ENCODE assay signal across 22 cellular contexts in the genomic region with DNA sequence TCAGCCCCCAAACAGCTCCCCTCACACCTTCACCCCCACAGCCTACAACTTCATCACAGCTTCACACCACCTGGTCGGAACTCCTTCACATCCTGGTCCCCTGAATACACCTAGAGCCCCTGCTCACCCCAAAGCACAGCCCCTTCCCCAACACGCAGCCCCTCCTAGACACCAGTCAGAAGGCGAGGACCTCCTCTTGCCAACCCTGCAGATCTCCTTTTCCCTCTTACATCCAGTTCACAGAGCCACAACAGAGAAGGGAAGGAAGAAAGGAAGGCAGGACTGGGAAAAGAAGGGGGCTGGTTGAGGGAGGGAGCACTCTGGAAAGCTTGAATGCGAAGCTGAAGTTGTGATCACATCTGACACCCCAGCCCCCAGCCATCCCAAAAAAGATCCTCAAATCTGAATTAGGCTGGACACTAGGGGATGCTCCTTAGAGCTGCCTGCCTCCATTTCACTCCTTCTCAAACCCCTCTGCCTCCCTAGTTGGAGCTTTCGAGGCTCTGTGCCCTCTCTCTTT. TPM values are rescaled to one million over a fixed set of nuclear protein-coding genes. Genes with fewer than 3 reads are reported as not detected.
DNase-seq lines count a peak whose midpoint lies in the region; TF ChIP-seq lines count a peak whose summit lies in the region.
"Had no signal": no experiment of that assay in that cellular context is flagged by ENCODE, and none has a peak within 500 bp of the region (broad histone marks: within the 10 kb centered on the region; RNA-seq: fewer than 3 reads in every experiment).

No MANE protein-coding gene starts in this region.

- no peaks in the 10 kb centered on the region for H4K20me1 ChIP-seq in neural cell (ENCODE audit: insufficient read depth)

- peak overlapping the region; percentile 66 for H3K4me2 ChIP-seq in neural cell (ENCODE audit: low read length)

- no peaks in the 10 kb centered on the region for H3K36me3 ChIP-seq in ES-I3 (ENCODE audit: insufficient read depth, low read length)
- H3K36me3 ChIP-seq in HUES6 (ENCODE audit: control insufficient read depth, insufficient read depth, low read length): no peaks in the 10 kb centered on the region
- no peaks in the 10 kb centered on the region for H3K36me3 ChIP-seq in neural cell (ENCODE audit: insufficient read depth, low read length)
- H3K36me3 ChIP-seq: neutrophil, Peyer's patch, thoracic aorta had no signal

- intact Hi-C loops in dorsolateral prefrontal cortex (cut with DNase I): no loop called here

- TF ChIP-seq POLR2A in erythroblast (IDR thresholded peaks at IDR 0.05; ENCODE audit: low read length): no peak

- H3K27ac ChIP-seq in HUES6 (ENCODE audit: low read depth, low read length) (no peak overlapping the region), dorsolateral prefrontal cortex (peak overlapping the region in 47 of 59 donors; percentile 16 to 94 (median 74)), neural cell (ENCODE audit: low read length) (no peak overlapping the region)
- H3K27ac ChIP-seq: epithelial cell of prostate, neutrophil, Peyer's patch, SK-N-MC, thoracic aorta had no signal

- H3K9me3 ChIP-seq in ES-I3 (ENCODE audit: control insufficient read depth, insufficient read depth, low read length) (no peaks in the 10 kb centered on the region), HUES6 (ENCODE audit: control insufficient read depth, insufficient read depth, low read depth, low read length) (no peaks in the 10 kb centered on the region), neural cell (ENCODE audit: low read length) (no peaks in the 10 kb centered on the region)
- H3K9me3 ChIP-seq: neutrophil, Peyer's patch, thoracic aorta had no signal

- H3K27me3 ChIP-seq in HUES6 (ENCODE audit: control insufficient read depth, insufficient read depth, low read length): peaks cover 88% of the 10 kb centered on the region
- peaks cover 0 to 32% (median 0%) of the 10 kb centered on the region in 45 donors for H3K27me3 ChIP-seq in dorsolateral prefrontal cortex
- H3K27me3 ChIP-seq in neural cell (ENCODE audit: insufficient read depth, low read depth, low read length): peaks cover 8% of the 10 kb centered on the region

- H3K4me3 ChIP-seq in HUES6 (ENCODE audit: low read depth, low read length) (peak overlapping the region; percentile 60), dorsolateral prefrontal cortex (peak overlapping the region in 56 of 59 donors; percentile 12 to 72 (median 59)), neural cell (ENCODE audit: low read length) (peak overlapping the region; percentile 75)

- no peak for TF ChIP-seq EP300 in neural cell (conservative IDR thresholded peaks at IDR 0.05; ENCODE audit: poor library complexity, severe bottlenecking)

- peak overlapping the region; percentile 56 for H2AFZ ChIP-seq in neural cell (ENCODE audit: low read depth, low read length)

- H3K4me1 ChIP-seq in ES-I3 (ENCODE audit: insufficient read depth, low read length) (no peaks in the 10 kb centered on the region), HUES6 (ENCODE audit: control insufficient read depth, insufficient read depth, low read length) (peaks cover 15% of the 10 kb centered on the region)

- TF ChIP-seq CTCF in dorsolateral prefrontal cortex (IDR thresholded peaks at IDR 0.05 in 54 of 56, conservative IDR thresholded peaks at IDR 0.05 in 2 of 56; ENCODE audit: low read depth in 1 of 56, partially characterized antibody in 56 of 56) (no peak), neural cell (IDR thresholded peaks at IDR 0.05; ENCODE audit: poor library complexity, severe bottlenecking) (no peak)

- H3K79me2 ChIP-seq in neural cell (replicated peaks; ENCODE audit: insufficient read depth, low read length): no peaks in the 10 kb centered on the region

- H3F3A ChIP-seq in neural cell (ENCODE audit: insufficient read depth, low read length, poor library complexity, severe bottlenecking): no peaks in the 10 kb centered on the region

- DNase-seq in dorsolateral prefrontal cortex (peak in 1 of 10 donors; percentile 48), NAMALWA (ENCODE audit: low spot score) (no peak), NCI-H774 (lab: John Stamatoyannopoulos, UW) (no peak), erythroblast (lab: John Stamatoyannopoulos, UW) (no peak)
- DNase-seq: activated CD4-positive, CD25-positive, alpha-beta regulatory T cell; foreskin melanocyte; GOT3; Kasumi-1; Peyer's patch had no signal

- H3K9ac ChIP-seq in ES-I3 (ENCODE audit: low read depth, low read length) (peak overlapping the region; percentile 38; the same call in 1 of the 2 replicates), HUES6 (ENCODE audit: low read length) (no peak overlapping the region), neural cell (ENCODE audit: low read length) (peak overlapping the region; percentile 67)

- no peaks in the 10 kb centered on the region for H3K9me2 ChIP-seq in neural cell (ENCODE audit: insufficient read depth, low read length)

- TF ChIP-seq RAD21 in neural cell (conservative IDR thresholded peaks at IDR 0.05): no peak

TF ChIP-seq in neural cell, 6 proteins besides CTCF, POLR2A, EP300 and RAD21:
- TF ChIP-seq SMC3 (conservative IDR thresholded peaks at IDR 0.05; ENCODE audit: poor library complexity): no peak
- TF ChIP-seq, protein P1, sequence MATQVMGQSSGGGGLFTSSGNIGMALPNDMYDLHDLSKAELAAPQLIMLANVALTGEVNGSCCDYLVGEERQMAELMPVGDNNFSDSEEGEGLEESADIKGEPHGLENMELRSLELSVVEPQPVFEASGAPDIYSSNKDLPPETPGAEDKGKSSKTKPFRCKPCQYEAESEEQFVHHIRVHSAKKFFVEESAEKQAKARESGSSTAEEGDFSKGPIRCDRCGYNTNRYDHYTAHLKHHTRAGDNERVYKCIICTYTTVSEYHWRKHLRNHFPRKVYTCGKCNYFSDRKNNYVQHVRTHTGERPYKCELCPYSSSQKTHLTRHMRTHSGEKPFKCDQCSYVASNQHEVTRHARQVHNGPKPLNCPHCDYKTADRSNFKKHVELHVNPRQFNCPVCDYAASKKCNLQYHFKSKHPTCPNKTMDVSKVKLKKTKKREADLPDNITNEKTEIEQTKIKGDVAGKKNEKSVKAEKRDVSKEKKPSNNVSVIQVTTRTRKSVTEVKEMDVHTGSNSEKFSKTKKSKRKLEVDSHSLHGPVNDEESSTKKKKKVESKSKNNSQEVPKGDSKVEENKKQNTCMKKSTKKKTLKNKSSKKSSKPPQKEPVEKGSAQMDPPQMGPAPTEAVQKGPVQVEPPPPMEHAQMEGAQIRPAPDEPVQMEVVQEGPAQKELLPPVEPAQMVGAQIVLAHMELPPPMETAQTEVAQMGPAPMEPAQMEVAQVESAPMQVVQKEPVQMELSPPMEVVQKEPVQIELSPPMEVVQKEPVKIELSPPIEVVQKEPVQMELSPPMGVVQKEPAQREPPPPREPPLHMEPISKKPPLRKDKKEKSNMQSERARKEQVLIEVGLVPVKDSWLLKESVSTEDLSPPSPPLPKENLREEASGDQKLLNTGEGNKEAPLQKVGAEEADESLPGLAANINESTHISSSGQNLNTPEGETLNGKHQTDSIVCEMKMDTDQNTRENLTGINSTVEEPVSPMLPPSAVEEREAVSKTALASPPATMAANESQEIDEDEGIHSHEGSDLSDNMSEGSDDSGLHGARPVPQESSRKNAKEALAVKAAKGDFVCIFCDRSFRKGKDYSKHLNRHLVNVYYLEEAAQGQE (IDR thresholded peaks at IDR 0.05; ENCODE audit: borderline replicate concordance): no peak
- no peak for TF ChIP-seq EZH2 (IDR thresholded peaks at IDR 0.05; ENCODE audit: borderline replicate concordance, insufficient read depth, low read length, poor library complexity, severe bottlenecking)
- TF ChIP-seq POLR2AphosphoS5 (IDR thresholded peaks at IDR 0.05): no peak
- no peak for TF ChIP-seq TAF1 (IDR thresholded peaks at IDR 0.05; ENCODE audit: low read depth)

RNA-seq across cellular contexts. Expression of a gene that starts 0.6 kb away (rescaled TPM):
- total RNA-seq in dorsolateral prefrontal cortex: 10 to 100 TPM in 113 of 120 experiments, 1 to 10 TPM in 7; 4.4 to 38.9 (median 18.8) TPM
- 3.9 and 8.6 TPM in 2 replicates for polyA plus RNA-seq in neural cell
- 2.7 and 3.5 TPM in 2 replicates for polyA minus RNA-seq in neural cell
- total RNA-seq: activated T-cell treated with anti-CD3 and anti-CD28 coated beads, Interleukin-2, amount 50 U/mL, for 4 hours; Daoy; HT1080; left lobe of liver; mononuclear cell; Peyer's patch; T-helper 2 cell treated with Interferon-gamma antibody and Interleukin-4, amounts not matched to agents 100 ng/mL and 5 ng/mL, for 36 hours; thoracic aorta had no signal

RNA-seq across cellular contexts. Expression of a gene that starts 21.4 kb away (rescaled TPM):
- total RNA-seq in dorsolateral prefrontal cortex: 1 to 10 TPM in 91 of 120 experiments, under 1 TPM in 29; 0.45 to 3.8 (median 1.4) TPM
- polyA plus RNA-seq in neural cell: not detected in 2 replicates
- not detected in 2 replicates for polyA minus RNA-seq in neural cell
- total RNA-seq: activated T-cell treated with anti-CD3 and anti-CD28 coated beads, Interleukin-2, amount 50 U/mL, for 4 hours; Daoy; HT1080; left lobe of liver; thoracic aorta had no signal

RNA-seq across cellular contexts. Expression of a gene that starts 25.8 kb away (rescaled TPM):
- 10 to 100 TPM; 27.8 to 55.6 (median 37.8) TPM for total RNA-seq in dorsolateral prefrontal cortex
- 36.0 and 72.3 TPM in 2 replicates for polyA plus RNA-seq in neural cell
- 50.0 and 50.6 TPM in 2 replicates for polyA minus RNA-seq in neural cell

RNA-seq across cellular contexts. Expression of a gene that starts 54.9 kb away (rescaled TPM):
- total RNA-seq in dorsolateral prefrontal cortex: not detected
- polyA plus RNA-seq in neural cell: not detected in 2 replicates
- not detected in 2 replicates for polyA minus RNA-seq in neural cell
- total RNA-seq: activated T-cell treated with anti-CD3 and anti-CD28 coated beads, Interleukin-2, amount 50 U/mL, for 4 hours; Daoy; HT1080; left lobe of liver; mononuclear cell; Peyer's patch; T-helper 2 cell treated with Interferon-gamma antibody and Interleukin-4, amounts not matched to agents 100 ng/mL and 5 ng/mL, for 36 hours; thoracic aorta had no signal

Comparison
In these comparisons a context has a peak if more than half of its experiments do, and no peak if none do; other contexts are left out.
1. H3K27ac ChIP-seq: peak in dorsolateral prefrontal cortex (47 of 59); none in HUES6 (single experiment) and neural cell (single experiment).
2. Peak in every context shown above with its lines, with median percentiles within 50 percentile points of each other: H3K4me3 ChIP-seq.